In genomic region chr11:35418282-35418846, GRCh38 we compare ENCODE assay signal across 8 cellular contexts. TPM values are rescaled to one million over a fixed set of nuclear protein-coding genes. Genes with fewer than 3 reads are reported as not detected.
DNase-seq lines count a peak whose midpoint lies in the region; ATAC-seq lines count a peak whose summit lies in the region.

No MANE protein-coding gene starts in this region.

- peak overlapping the region; percentile 12 for H3K9ac ChIP-seq in adipocyte (ENCODE audit: low read length)
- peak overlapping the region; percentile 33 for H3K9ac ChIP-seq in mesenchymal stem cell (ENCODE audit: low read length)

- no peak overlapping the region for H2BK15ac ChIP-seq in mesenchymal stem cell (ENCODE audit: low read depth, poor library complexity, severe bottlenecking)

- H2BK5ac ChIP-seq in mesenchymal stem cell (ENCODE audit: low read depth, low read length, poor library complexity, severe bottlenecking): no peak overlapping the region

- H3K27ac ChIP-seq in mesenchymal stem cell (ENCODE audit: low read length, poor library complexity, severe bottlenecking): no peak overlapping the region

- no peak overlapping the region for H2BK12ac ChIP-seq in mesenchymal stem cell (ENCODE audit: low read length in 2 of 2)

- H3K4me1 ChIP-seq in adipocyte (ENCODE audit: control insufficient read depth, insufficient read depth, low read length): no peaks in the 10 kb centered on the region
- H3K4me1 ChIP-seq in mesenchymal stem cell (ENCODE audit: control insufficient read depth, insufficient read depth, low read depth, low read length): peaks cover 17% of the 10 kb centered on the region

- no peaks in the 10 kb centered on the region for H3K9me3 ChIP-seq in adipocyte (ENCODE audit: control insufficient read depth, low read length)
- H3K9me3 ChIP-seq in mesenchymal stem cell (ENCODE audit: control insufficient read depth, low read length): no peaks in the 10 kb centered on the region

- H3K4ac ChIP-seq in mesenchymal stem cell (ENCODE audit: low read depth in 1 of 2, low read length in 2 of 2): no peak overlapping the region

- H3K14ac ChIP-seq in mesenchymal stem cell (ENCODE audit: low read length in 2 of 2): no peak overlapping the region

- WGBS in mesenchymal stem cell: 1% methylated on average over 29 of the region's 29 CpGs

- H3K27me3 ChIP-seq in adipocyte (replicated peaks; ENCODE audit: control insufficient read depth, insufficient read depth, low read length) (peaks cover 5% of the 10 kb centered on the region), mesenchymal stem cell (ENCODE audit: control insufficient read depth in 1 of 2, insufficient read depth in 1 of 2, low read length in 2 of 2) (peaks cover 0 to 89% of the 10 kb centered on the region in 2 experiments)

- peak; percentile 43 for DNase-seq in stimulated activated CD4-positive, alpha-beta T cell treated with anti-CD3 and anti-CD28 coated beads, Interleukin-15, amount 100 ng/mL, for 24 hours
- no peak for DNase-seq in stimulated activated CD4-positive, alpha-beta T cell treated with anti-CD3 and anti-CD28 coated beads, Interleukin-4, amount 100 ng/mL, for 4 hours
- DNase-seq in adipocyte (ENCODE audit: low read depth) (no peak), mesenchymal stem cell (peak; percentile 5), NCI-H2081 treated with DMSO at 0.1 percent for 48 hours (lab: John Stamatoyannopoulos, UW) (no peak), NCI-H2107 treated with DMSO at 0.1 percent for 48 hours (lab: John Stamatoyannopoulos, UW; ENCODE audit: unreplicated experiment) (no peak), hippocampal formation (lab: John Stamatoyannopoulos, UW) (no peak)

- H2AK5ac ChIP-seq in mesenchymal stem cell (ENCODE audit: low read length, severe bottlenecking): no peak overlapping the region

- H4K91ac ChIP-seq in mesenchymal stem cell (ENCODE audit: low read length): no peak overlapping the region

- no peak overlapping the region for H3K23ac ChIP-seq in mesenchymal stem cell (ENCODE audit: low read length in 2 of 2)

- H3K18ac ChIP-seq in mesenchymal stem cell (ENCODE audit: low read depth in 1 of 2, low read length in 2 of 2): no peak overlapping the region

- no peak for ATAC-seq in HG03159 (IDR thresholded peaks at IDR 0.05; ENCODE audit: unreplicated experiment)

- peak overlapping the region; percentile 99 for H3K4me2 ChIP-seq in mesenchymal stem cell (ENCODE audit: low read length, poor library complexity, severe bottlenecking)

- no peaks in the 10 kb centered on the region for H3K79me1 ChIP-seq in mesenchymal stem cell (replicated peaks; ENCODE audit: low read length, poor library complexity, severe bottlenecking)

- H4K8ac ChIP-seq in mesenchymal stem cell (ENCODE audit: low read length): no peak overlapping the region

- no peak overlapping the region for H2AFZ ChIP-seq in mesenchymal stem cell (ENCODE audit: low read depth, low read length)

- H3K36me3 ChIP-seq in adipocyte (ENCODE audit: control insufficient read depth, insufficient read depth, low read length, severe bottlenecking) (no peaks in the 10 kb centered on the region), mesenchymal stem cell (ENCODE audit: control insufficient read depth in 1 of 2, insufficient read depth in 2 of 2, low read depth in 1 of 2, low read length in 2 of 2) (peaks cover 0 to 55% of the 10 kb centered on the region in 2 experiments)

- H2BK120ac ChIP-seq in mesenchymal stem cell (ENCODE audit: low read depth, low read length): no peak overlapping the region

- peak overlapping the region; percentile 81 for H3K4me3 ChIP-seq in adipocyte (ENCODE audit: low read length)
- peak overlapping the region in 1 of 2 experiments; percentile 67 for H3K4me3 ChIP-seq in mesenchymal stem cell (ENCODE audit: insufficient read depth in 1 of 2, low read depth in 1 of 2, low read length in 2 of 2)

RNA-seq across cellular contexts. Expression of gene SLC1A2, which starts 1.0 kb away (rescaled TPM):
- polyA plus RNA-seq in mesenchymal stem cell (2013, experiment 1 of 2): 0.18 TPM
- polyA plus RNA-seq in mesenchymal stem cell (2013, experiment 2 of 2): 0.11 TPM

Comparison
In these comparisons a context has a peak if more than half of its experiments do, and no peak if none do; other contexts are left out.
1. DNase-seq: peak in stimulated activated CD4-positive, alpha-beta T cell treated with anti-CD3 and anti-CD28 coated beads, Interleukin-15, amount 100 ng/mL, for 24 hours (single experiment) and mesenchymal stem cell (single experiment); none in stimulated activated CD4-positive, alpha-beta T cell treated with anti-CD3 and anti-CD28 coated beads, Interleukin-4, amount 100 ng/mL, for 4 hours (0 of 2), adipocyte (single experiment), NCI-H2081 treated with DMSO at 0.1 percent for 48 hours (single experiment), NCI-H2107 treated with DMSO at 0.1 percent for 48 hours (single experiment) and hippocampal formation (0 of 2).